In genomic region chr5:150190503-150190973, GRCh38 we compare ENCODE assay signal across 28 cellular contexts. TPM values are rescaled to one million over a fixed set of nuclear protein-coding genes. Genes with fewer than 3 reads are reported as not detected.
DNase-seq lines count a peak whose midpoint lies in the region; ATAC-seq and TF ChIP-seq lines count a peak whose summit lies in the region.
"Had no signal": no experiment of that assay in that cellular context is flagged by ENCODE, and none has a peak within 500 bp of the region (broad histone marks: within the 10 kb centered on the region; RNA-seq: fewer than 3 reads in every experiment).

No MANE protein-coding gene starts in this region.

- H3K9me3 ChIP-seq in BLaER1 (no peaks in the 10 kb centered on the region), PC-9 (ENCODE audit: insufficient read depth, low read depth) (no peaks in the 10 kb centered on the region), iPS DF 6.9 (ENCODE audit: control insufficient read depth, insufficient read depth, low read length) (no peaks in the 10 kb centered on the region), mesodermal cell (ENCODE audit: control insufficient read depth, low read length) (no peaks in the 10 kb centered on the region), adrenal gland (replicated peaks in 1 of 3) (no peaks in the 10 kb centered on the region)
- H3K9me3 ChIP-seq: colonic mucosa, esophagus squamous epithelium, gastrocnemius medialis, upper lobe of left lung had no signal

- H3K27ac ChIP-seq in BLaER1: no peak overlapping the region
- H3K27ac ChIP-seq in PC-9: no peak overlapping the region
- H3K27ac ChIP-seq in iPS DF 6.9 (ENCODE audit: low read length): no peak overlapping the region
- H3K27ac ChIP-seq in mesodermal cell (ENCODE audit: low read depth, low read length, severe bottlenecking): no peak overlapping the region
- no peak overlapping the region for H3K27ac ChIP-seq in adrenal gland
- H3K27ac ChIP-seq: colonic mucosa, esophagus squamous epithelium, gastrocnemius medialis, KMS-11, upper lobe of left lung had no signal

- POLR2A ChIA-PET in PC-9 (lab: Charles Lee; ENCODE audit: unreplicated experiment): no interaction called here

- peaks cover 38% of the 10 kb centered on the region for H3K27me3 Mint-ChIP-seq in activated T-helper 1 cell treated with anti-CD3 and anti-CD28 coated beads, Interleukin-12 subunit alpha, Interleukin-12 subunit beta, Interleukin-2, Interleukin-4 antibody, amounts not matched to agents 30 ng/mL and 10 ng/mL and 1 ng/mL, durations not matched to agents 14 hours and 24 hours and 36 hours (ENCODE audit: insufficient read depth)

- H3K27ac Mint-ChIP-seq in activated naive CD4-positive, alpha-beta T cell treated with anti-CD3 and anti-CD28 coated beads, Interleukin-2, amount 50 U/mL, for 72 hours: no peak overlapping the region
- no peak overlapping the region for H3K27ac Mint-ChIP-seq in activated T-helper 1 cell treated with anti-CD3 and anti-CD28 coated beads, Interleukin-12 subunit alpha, Interleukin-12 subunit beta, Interleukin-2, Interleukin-4 antibody, amounts not matched to agents 30 ng/mL and 10 ng/mL and 1 ng/mL, durations not matched to agents 14 hours and 24 hours and 36 hours
- H3K27ac Mint-ChIP-seq: activated CD8-positive, alpha-beta T cell treated with anti-CD3 and anti-CD28 coated beads for 36 hours; activated naive CD8-positive, alpha-beta T cell treated with anti-CD3 and anti-CD28 coated beads, Interleukin-2, amount 50 U/mL, for 24 hours; CD8-positive, alpha-beta T cell; HFFc6; natural killer cell had no signal

- CTCF ChIA-PET in PC-9 (lab: Charles Lee): no interaction called here

- no peaks in the 10 kb centered on the region for H3K9me2 ChIP-seq in PC-9 (ENCODE audit: insufficient read depth)

- no peak for TF ChIP-seq CTCF in PC-9 (conservative IDR thresholded peaks at IDR 0.05)
- TF ChIP-seq CTCF in adrenal gland (IDR thresholded peaks at IDR 0.05): no peak

- no peaks in the 10 kb centered on the region for H3F3A ChIP-seq in PC-9 (ENCODE audit: insufficient read depth, low read depth)

- no peak for TF ChIP-seq POLR2A in adrenal gland (IDR thresholded peaks at IDR 0.05)

- H3K4me3 ChIP-seq in BLaER1 (no peak overlapping the region), PC-9 (no peak overlapping the region), iPS DF 6.9 (ENCODE audit: low read length) (peak overlapping the region; percentile 38; the same call in 1 of the 2 replicates), mesodermal cell (ENCODE audit: extremely low read depth, insufficient read depth, low read length, poor library complexity, severe bottlenecking) (peak overlapping the region; percentile 11), adrenal gland (no peak overlapping the region)
- H3K4me3 ChIP-seq: upper lobe of left lung had no signal

- peaks cover 71% of the 10 kb centered on the region for H3K27me3 ChIP-seq in BLaER1
- H3K27me3 ChIP-seq in PC-9 (ENCODE audit: insufficient read depth, low read depth): peaks cover 25% of the 10 kb centered on the region
- peaks cover 42% of the 10 kb centered on the region for H3K27me3 ChIP-seq in iPS DF 6.9 (ENCODE audit: control insufficient read depth, insufficient read depth, low read length)
- H3K27me3 ChIP-seq in adrenal gland: peaks cover 23% of the 10 kb centered on the region

- H3K4me1 Mint-ChIP-seq in activated T-helper 1 cell treated with anti-CD3 and anti-CD28 coated beads, Interleukin-12 subunit alpha, Interleukin-12 subunit beta, Interleukin-2, Interleukin-4 antibody, amounts not matched to agents 30 ng/mL and 10 ng/mL and 1 ng/mL, durations not matched to agents 14 hours and 24 hours and 36 hours (ENCODE audit: low read depth): no peaks in the 10 kb centered on the region
- H3K4me1 Mint-ChIP-seq: activated naive CD8-positive, alpha-beta T cell treated with anti-CD3 and anti-CD28 coated beads, Interleukin-2, amount 50 U/mL, for 24 hours; natural killer cell had no signal

- H3K4me2 ChIP-seq in BLaER1 (peak overlapping the region; percentile 28; the same call in 1 of the 2 replicates), PC-9 (0 out of 2 replicates have a peak overlapping the region, but pooled peaks have one; percentile 11)
- H3K4me2 ChIP-seq: KMS-11 had no signal

- no CpG with 5 or more reads among the region's 16 CpGs for WGBS in iPS DF 6.9 (ENCODE audit: insufficient coverage, insufficient read length)
- 10 to 26% methylated on average over 4 to 8 of the region's 16 CpGs for WGBS in mesodermal cell (ENCODE audit: insufficient coverage in 2 of 2), 2 experiments
- WGBS in adrenal gland, 4 donors: 42 to 57% (median 53%) methylated on average over 4 to 16 of the region's 16 CpGs; no CpG with 5 or more reads in 1 of the 4 donors

- no peak for ATAC-seq in activated naive CD4-positive, alpha-beta T cell treated with anti-CD3 and anti-CD28 coated beads, Interleukin-2, amount 50 U/mL, for 72 hours
- no peak for ATAC-seq in GM18861 (IDR thresholded peaks at IDR 0.05; ENCODE audit: unreplicated experiment)
- ATAC-seq: activated CD8-positive, alpha-beta T cell treated with anti-CD3 and anti-CD28 coated beads for 36 hours; CD8-positive, alpha-beta T cell; gastrocnemius medialis; left lobe of liver; natural killer cell; sciatic nerve had no signal

- H3K9me3 Mint-ChIP-seq in activated naive CD4-positive, alpha-beta T cell treated with anti-CD3 and anti-CD28 coated beads, Interleukin-2, amount 50 U/mL, for 72 hours: no peaks in the 10 kb centered on the region
- H3K9me3 Mint-ChIP-seq in activated T-helper 1 cell treated with anti-CD3 and anti-CD28 coated beads, Interleukin-12 subunit alpha, Interleukin-12 subunit beta, Interleukin-2, Interleukin-4 antibody, amounts not matched to agents 30 ng/mL and 10 ng/mL and 1 ng/mL, durations not matched to agents 14 hours and 24 hours and 36 hours: no peaks in the 10 kb centered on the region
- H3K9me3 Mint-ChIP-seq: activated CD8-positive, alpha-beta T cell treated with anti-CD3 and anti-CD28 coated beads for 36 hours; activated naive CD8-positive, alpha-beta T cell treated with anti-CD3 and anti-CD28 coated beads, Interleukin-2, amount 50 U/mL, for 24 hours; CD8-positive, alpha-beta T cell; HFFc6; natural killer cell had no signal

- H4K20me1 ChIP-seq in BLaER1 (peaks cover 13% of the 10 kb centered on the region; the same call in 1 of the 2 replicates), PC-9 (ENCODE audit: insufficient read depth) (no peaks in the 10 kb centered on the region)

- H3K9ac ChIP-seq in BLaER1: no peak overlapping the region
- H3K9ac ChIP-seq: KMS-11 had no signal

- intact Hi-C loops in PC-9 (cut with micrococcal nuclease; ENCODE audit: unreplicated experiment) (no loop called here), adrenal gland (cut with DNase I) (no loop called here)
- intact Hi-C loops in activated T-helper 1 cell treated with anti-CD3 and anti-CD28 coated beads, Interleukin-12 subunit alpha, Interleukin-12 subunit beta, Interleukin-2, Interleukin-4 antibody, amounts not matched to agents 30 ng/mL and 10 ng/mL and 1 ng/mL, durations not matched to agents 14 hours and 24 hours and 36 hours (cut with micrococcal nuclease): no loop called here

- no peak overlapping the region for H3K4me3 Mint-ChIP-seq in activated T-helper 1 cell treated with anti-CD3 and anti-CD28 coated beads, Interleukin-12 subunit alpha, Interleukin-12 subunit beta, Interleukin-2, Interleukin-4 antibody, amounts not matched to agents 30 ng/mL and 10 ng/mL and 1 ng/mL, durations not matched to agents 14 hours and 24 hours and 36 hours
- H3K4me3 Mint-ChIP-seq: activated CD8-positive, alpha-beta T cell treated with anti-CD3 and anti-CD28 coated beads for 36 hours; activated naive CD8-positive, alpha-beta T cell treated with anti-CD3 and anti-CD28 coated beads, Interleukin-2, amount 50 U/mL, for 24 hours; CD8-positive, alpha-beta T cell; HFFc6; natural killer cell had no signal

- H3K36me3 ChIP-seq in BLaER1 (no peaks in the 10 kb centered on the region), PC-9 (ENCODE audit: low read depth) (no peaks in the 10 kb centered on the region), iPS DF 6.9 (ENCODE audit: control insufficient read depth, insufficient read depth, low read length) (no peaks in the 10 kb centered on the region; the same call in 1 of the 2 replicates), mesodermal cell (ENCODE audit: control insufficient read depth, insufficient read depth, low read length) (no peaks in the 10 kb centered on the region), adrenal gland (replicated peaks in 1 of 2) (no peaks in the 10 kb centered on the region)
- H3K36me3 ChIP-seq: colonic mucosa, esophagus squamous epithelium, gastrocnemius medialis, upper lobe of left lung had no signal

- no peak overlapping the region for H2AFZ ChIP-seq in PC-9

- no TSS peak for BruUV-seq in PC-9 (replicated peaks; lab: Mats Ljungman, UMichigan)

- no peaks in the 10 kb centered on the region for H3K79me2 ChIP-seq in PC-9 (ENCODE audit: low read depth)

- no peak for DNase-seq in PC-9
- DNase-seq in iPS DF 6.9 (ENCODE audit: low read depth, low spot score): no peak
- no peak for DNase-seq in activated naive CD4-positive, alpha-beta T cell treated with anti-CD3 and anti-CD28 coated beads, Interleukin-2, amount 50 U/mL, for 72 hours (ENCODE audit: low spot score in 2 of 2)
- DNase-seq in activated T-helper 1 cell treated with anti-CD3 and anti-CD28 coated beads, Interleukin-12 subunit alpha, Interleukin-12 subunit beta, Interleukin-2, Interleukin-4 antibody, amounts not matched to agents 30 ng/mL and 10 ng/mL and 1 ng/mL, durations not matched to agents 14 hours and 24 hours and 36 hours (ENCODE audit: low spot score): no peak
- no peak for DNase-seq in adrenal gland
- DNase-seq: activated CD8-positive, alpha-beta T cell treated with anti-CD3 and anti-CD28 coated beads for 36 hours; activated effector memory CD4-positive, alpha-beta T cell treated with Interleukin-2 at 50 U/mL for 16 hours; activated naive CD8-positive, alpha-beta T cell treated with anti-CD3 and anti-CD28 coated beads, Interleukin-2, amount 50 U/mL, for 24 hours; CD8-positive, alpha-beta T cell; colonic mucosa; esophagus squamous epithelium; gastrocnemius medialis; HFFc6; hypothalamus; natural killer cell; NCI-H1436; stimulated activated CD4-positive, alpha-beta T cell treated with anti-CD3 and anti-CD28 coated beads, Interleukin-15, amount 100 ng/mL, for 24 hours; stimulated activated CD8-positive, alpha-beta memory T cell treated with anti-CD3 and anti-CD28 coated beads, Interleukin-4, amount 100 ng/mL, for 48 hours had no signal

- H3K36me3 Mint-ChIP-seq in activated naive CD4-positive, alpha-beta T cell treated with anti-CD3 and anti-CD28 coated beads, Interleukin-2, amount 50 U/mL, for 72 hours: no peaks in the 10 kb centered on the region
- H3K36me3 Mint-ChIP-seq in activated T-helper 1 cell treated with anti-CD3 and anti-CD28 coated beads, Interleukin-12 subunit alpha, Interleukin-12 subunit beta, Interleukin-2, Interleukin-4 antibody, amounts not matched to agents 30 ng/mL and 10 ng/mL and 1 ng/mL, durations not matched to agents 14 hours and 24 hours and 36 hours (ENCODE audit: low read depth): no peaks in the 10 kb centered on the region
- H3K36me3 Mint-ChIP-seq: brain; CD8-positive, alpha-beta T cell; natural killer cell had no signal

- H3K4me1 ChIP-seq in BLaER1: peaks cover 11% of the 10 kb centered on the region
- 0 out of 2 replicates have a peak, but pooled peaks cover 5% of the 10 kb centered on the region for H3K4me1 ChIP-seq in PC-9 (replicated peaks; ENCODE audit: insufficient read depth)
- peaks cover 6% of the 10 kb centered on the region for H3K4me1 ChIP-seq in iPS DF 6.9 (ENCODE audit: control insufficient read depth, insufficient read depth, low read length)
- peaks cover 11% of the 10 kb centered on the region for H3K4me1 ChIP-seq in mesodermal cell (ENCODE audit: control insufficient read depth, insufficient read depth, low read length, poor library complexity, severe bottlenecking)
- no peaks in the 10 kb centered on the region for H3K4me1 ChIP-seq in adrenal gland (replicated peaks in 1 of 2)

RNA-seq across cellular contexts. Expression of gene SLC6A7, which starts 0.7 kb away (rescaled TPM):
- total RNA-seq in PC-9 (2021) (0.25 TPM in 1 of 2 replicates, not detected in the other), adrenal gland (not detected)
- not detected for polyA plus RNA-seq in mesodermal cell (2013, experiment 1 of 2)
- not detected for polyA plus RNA-seq in mesodermal cell (2013, experiment 2 of 2)
- total RNA-seq in activated naive CD4-positive, alpha-beta T cell treated with anti-CD3 and anti-CD28 coated beads, Interleukin-2, amount 50 U/mL, for 72 hours: not detected
- total RNA-seq in activated T-helper 1 cell treated with anti-CD3 and anti-CD28 coated beads, Interleukin-12 subunit alpha, Interleukin-12 subunit beta, Interleukin-2, Interleukin-4 antibody, amounts not matched to agents 30 ng/mL and 10 ng/mL and 1 ng/mL, durations not matched to agents 14 hours and 24 hours and 36 hours: not detected in 2 replicates
- not detected for polyA plus RNA-seq in adrenal gland
- total RNA-seq: A172; activated CD8-positive, alpha-beta T cell treated with anti-CD3 and anti-CD28 coated beads for 36 hours; CD8-positive, alpha-beta T cell; esophagus squamous epithelium; HFFc6; left lobe of liver; natural killer cell; sciatic nerve had no signal

RNA-seq across cellular contexts. Expression of gene CDX1, which starts 24.0 kb away (rescaled TPM):
- total RNA-seq in PC-9 (2021): not detected in 2 replicates
- polyA plus RNA-seq in mesodermal cell (2013, experiment 1 of 2): 0.26 TPM
- polyA plus RNA-seq in mesodermal cell (2013, experiment 2 of 2): 0.46 TPM
- total RNA-seq in activated naive CD4-positive, alpha-beta T cell treated with anti-CD3 and anti-CD28 coated beads, Interleukin-2, amount 50 U/mL, for 72 hours: not detected
- not detected in 2 replicates for total RNA-seq in activated T-helper 1 cell treated with anti-CD3 and anti-CD28 coated beads, Interleukin-12 subunit alpha, Interleukin-12 subunit beta, Interleukin-2, Interleukin-4 antibody, amounts not matched to agents 30 ng/mL and 10 ng/mL and 1 ng/mL, durations not matched to agents 14 hours and 24 hours and 36 hours
- under 1 TPM in 2 of 8 donors, not detected in 6; 0.23 to 0.32 TPM for total RNA-seq in adrenal gland
- under 1 TPM in 2 of 3 donors, not detected in 1; 0.17 to 0.24 TPM for polyA plus RNA-seq in adrenal gland
- total RNA-seq: A172; activated CD8-positive, alpha-beta T cell treated with anti-CD3 and anti-CD28 coated beads for 36 hours; CD8-positive, alpha-beta T cell; esophagus squamous epithelium; natural killer cell; NCI-H460; sciatic nerve had no signal

RNA-seq across cellular contexts. Expression of gene PDGFRB, which starts 34.9 kb away (rescaled TPM):
- total RNA-seq in PC-9 (2021): 0.08 TPM in 1 of 2 replicates, not detected in the other
- polyA plus RNA-seq in mesodermal cell (2013, experiment 1 of 2): 95.2 TPM
- polyA plus RNA-seq in mesodermal cell (2013, experiment 2 of 2): 84.5 TPM
- total RNA-seq in activated naive CD4-positive, alpha-beta T cell treated with anti-CD3 and anti-CD28 coated beads, Interleukin-2, amount 50 U/mL, for 72 hours: under 1 TPM; 0.64 to 0.89 TPM
- total RNA-seq in activated T-helper 1 cell treated with anti-CD3 and anti-CD28 coated beads, Interleukin-12 subunit alpha, Interleukin-12 subunit beta, Interleukin-2, Interleukin-4 antibody, amounts not matched to agents 30 ng/mL and 10 ng/mL and 1 ng/mL, durations not matched to agents 14 hours and 24 hours and 36 hours: 0.76 and 1.0 TPM in 2 replicates
- total RNA-seq in adrenal gland: 100 to 1,000 TPM in 1 of 8 donors, 10 to 100 TPM in 7; 54.8 to 188 (median 80.1) TPM
- polyA plus RNA-seq in adrenal gland: 10 to 100 TPM; 21.3 to 55.7 (median 37.2) TPM

Comparison
In these comparisons a context has a peak if more than half of its experiments do, and no peak if none do; other contexts are left out.
1. H3K4me3 ChIP-seq: peak in iPS DF 6.9 (single experiment) and mesodermal cell (single experiment); none in BLaER1 (single experiment), PC-9 (single experiment) and adrenal gland (0 of 4).
2. RNA of gene PDGFRB, which starts 34.9 kb away (total RNA-seq): 54.8 to 188 TPM in adrenal gland; 0.76 to 1.0 TPM in activated T-helper 1 cell treated with anti-CD3 and anti-CD28 coated beads, Interleukin-12 subunit alpha, Interleukin-12 subunit beta, Interleukin-2, Interleukin-4 antibody, amounts not matched to agents 30 ng/mL and 10 ng/mL and 1 ng/mL, durations not matched to agents 14 hours and 24 hours and 36 hours, 0.64 to 0.89 TPM in activated naive CD4-positive, alpha-beta T cell treated with anti-CD3 and anti-CD28 coated beads, Interleukin-2, amount 50 U/mL, for 72 hours and 0.08 TPM in PC-9; every median in the first group is over 10 times any median in the second.